ENCODE assay signal across 8 cellular contexts in the genomic region with DNA sequence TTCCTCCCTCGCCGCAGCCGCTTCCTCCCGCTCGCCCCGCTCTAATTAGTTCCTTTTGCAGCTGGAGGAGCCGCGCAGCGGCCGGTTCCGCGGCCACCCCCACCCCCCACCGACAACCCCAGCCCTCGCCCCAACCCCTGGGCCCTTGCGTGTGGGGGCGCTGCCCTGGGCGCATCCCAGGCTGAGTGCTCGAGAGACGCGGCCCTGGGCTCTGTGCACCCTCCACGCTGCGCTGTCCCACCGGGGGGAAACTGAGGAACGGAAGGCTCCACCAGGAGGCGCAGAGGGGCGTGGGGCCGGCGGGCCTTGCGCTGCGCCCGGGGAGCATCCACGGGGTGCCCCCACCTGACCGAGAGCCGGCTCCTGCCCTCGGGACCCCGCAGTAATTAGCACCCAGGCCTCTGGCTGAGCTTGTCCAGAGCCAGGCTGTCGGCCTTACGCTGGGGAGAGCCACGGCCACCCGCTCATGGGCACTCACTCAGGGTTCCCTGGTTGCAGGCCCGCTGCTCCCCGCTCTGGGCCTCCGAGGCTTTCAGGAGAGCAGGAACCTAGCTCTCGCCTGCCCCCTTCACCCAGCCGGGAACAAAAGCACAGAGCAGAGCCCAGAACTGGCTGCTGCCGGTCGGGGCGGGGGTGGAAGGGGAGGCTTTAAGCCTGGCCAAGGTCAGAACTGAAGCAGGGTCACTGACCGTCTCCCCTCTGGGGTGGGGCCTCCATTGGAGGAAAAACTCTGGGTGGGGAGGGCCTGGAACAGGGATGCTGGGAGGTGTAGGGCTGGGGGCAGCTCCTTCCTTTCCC. TPM values are rescaled to one million over a fixed set of nuclear protein-coding genes. Genes with fewer than 3 reads are reported as not detected.
DNase-seq lines count a peak whose midpoint lies in the region; ATAC-seq, FAIRE-seq and TF ChIP-seq lines count a peak whose summit lies in the region.

No MANE protein-coding gene starts in this region.

- 6% methylated on average over 22 of the region's 49 CpGs; no CpG with 5 or more reads in 1 of the 2 experiments for WGBS in IMR-90 (ENCODE audit: extremely low coverage in 2 of 2, insufficient read length in 1 of 2), 2 experiments
- 1 to 2% (median 2%) methylated on average over 41 to 49 of the region's 49 CpGs for WGBS in small intestine, 3 donors

- 0 out of 2 replicates have a peak overlapping the region, but pooled peaks have one; percentile 3 for H3K56ac ChIP-seq in IMR-90 (ENCODE audit: extremely low read depth, insufficient read depth, low read length)

- BruUV-seq in IMR-90 (replicated peaks; lab: Mats Ljungman, UMichigan), result no TSS peak

- no peak overlapping the region for H3K27ac Mint-ChIP-seq in CD4-positive, alpha-beta T cell

- peak overlapping the region; percentile 31 to 74; a peak in 2 of 4 replicates for H4K8ac ChIP-seq in IMR-90 (ENCODE audit: low read depth in 2 of 2, low read length in 2 of 2)

- TF ChIP-seq CTCF in CD4-positive, alpha-beta T cell (IDR thresholded peaks at IDR 0.05), result peak; percentile 36
- TF ChIP-seq CTCF in IMR-90 (conservative IDR thresholded peaks at IDR 0.05; ENCODE audit: low read depth, low read length), result peak; percentile 69
- TF ChIP-seq CTCF in WI38 (IDR thresholded peaks at IDR 0.05; ENCODE audit: low read depth, low read length), result peak; percentile 46; the same call in 1 of the 2 replicates
- TF ChIP-seq CTCF in coronary artery (IDR thresholded peaks at IDR 0.05), result peak; percentile 60
- peak; percentile 51 for TF ChIP-seq CTCF in kidney (IDR thresholded peaks at IDR 0.05; ENCODE audit: borderline replicate concordance, extremely low read depth, insufficient read depth)

- intact Hi-C loops in CD4-positive, alpha-beta T cell (cut with DNase I, micrococcal nuclease), result loop anchor here in 1 of 2 experiments (2.0 kb wide), 2 partner anchors 19 to 127 kb away; no protein-coding TSS in a partner anchor
- intact Hi-C loops in IMR-90 (cut with micrococcal nuclease) (loop anchor here (2.0 kb wide), 1 partner anchor 39 kb away; no protein-coding TSS in a partner anchor), kidney (cut with DNase I) (loop anchor here (5.0 kb wide), 1 partner anchor 36 kb away; no protein-coding TSS in a partner anchor)

- H3K23ac ChIP-seq in IMR-90 (ENCODE audit: low read depth, low read length), result peak overlapping the region; percentile 79

- H4K91ac ChIP-seq in IMR-90 (ENCODE audit: insufficient read depth, low read depth, low read length), result peak overlapping the region; percentile 70

- H3K4me1 ChIP-seq in IMR-90 (ENCODE audit: control insufficient read depth, insufficient read depth, low read length) (peaks cover 34% of the 10 kb centered on the region), kidney (ENCODE audit: control insufficient read depth in 1 of 2, insufficient read depth in 1 of 2, low read depth in 1 of 2, low read length in 2 of 2) (peaks cover 53 to 55% of the 10 kb centered on the region in 2 donors), small intestine (ENCODE audit: control insufficient read depth in 2 of 2, insufficient read depth in 1 of 2, low read depth in 1 of 2, low read length in 1 of 2) (no peaks in the 10 kb centered on the region)

- peak overlapping the region; percentile 67 for H3K4me3 Mint-ChIP-seq in CD4-positive, alpha-beta T cell

- H3K36me3 ChIP-seq in IMR-90 (ENCODE audit: control insufficient read depth, insufficient read depth, low read length), result peaks cover 9% of the 10 kb centered on the region
- H3K36me3 ChIP-seq in kidney (ENCODE audit: control insufficient read depth in 1 of 2, insufficient read depth in 2 of 2, low read length in 2 of 2), result peaks cover 0 to under 1% of the 10 kb centered on the region in 2 donors
- H3K36me3 ChIP-seq in small intestine (ENCODE audit: control insufficient read depth in 2 of 2, insufficient read depth in 2 of 2, low read length in 2 of 2), result no peaks in the 10 kb centered on the region

- peaks cover 76% of the 10 kb centered on the region for H4K20me1 ChIP-seq in IMR-90 (ENCODE audit: insufficient read depth, low read length)

- H2AK9ac ChIP-seq in IMR-90 (replicated peaks; ENCODE audit: low read depth, low read length, poor library complexity), result peak overlapping the region; percentile 60

- H2AFZ ChIP-seq in IMR-90 (replicated peaks; ENCODE audit: low read length, poor library complexity), result peak overlapping the region; percentile 85

- H4K5ac ChIP-seq in IMR-90 (ENCODE audit: low read depth, low read length), result peak overlapping the region; percentile 58; the same call in 1 of the 2 replicates

- peak overlapping the region; percentile 19; the same call in 1 of the 3 replicates for H2BK15ac ChIP-seq in IMR-90 (ENCODE audit: low read depth, low read length)

- peak overlapping the region; percentile 31 for H3K9ac ChIP-seq in IMR-90 (ENCODE audit: low read depth, low read length)
- H3K9ac ChIP-seq in kidney (ENCODE audit: low read length in 2 of 2), result peak overlapping the region; percentile 9 to 65

- H3K18ac ChIP-seq in IMR-90 (ENCODE audit: low read depth, low read length), result peak overlapping the region; percentile 31

- H3K4ac ChIP-seq in IMR-90 (ENCODE audit: low read depth, low read length), result peak overlapping the region; percentile 72

- peak overlapping the region; percentile 77 for H2AK5ac ChIP-seq in IMR-90 (ENCODE audit: low read depth, low read length)

- in situ Hi-C loops in IMR-90 (cut with MboI; ENCODE audit: low sequenced_read_pairs), result no loop called here

- peak; percentile 84 for ATAC-seq in CD4-positive, alpha-beta T cell (ENCODE audit: poor library complexity)
- ATAC-seq in IMR-90 (ENCODE audit: low read depth), result peak; percentile 73
- ATAC-seq in HG03039 (IDR thresholded peaks at IDR 0.05; ENCODE audit: unreplicated experiment), result no peak

- dilution Hi-C loops in IMR-90 (cut with HindIII; ENCODE audit: low sequenced_read_pairs, unreplicated experiment), result no loop called here

- no peaks in the 10 kb centered on the region for H3K9me3 ChIP-seq in CD4-positive, alpha-beta T cell (ENCODE audit: control insufficient read depth, low read length)
- H3K9me3 ChIP-seq in IMR-90 (ENCODE audit: control insufficient read depth, insufficient read depth, low read length), result no peaks in the 10 kb centered on the region
- no peaks in the 10 kb centered on the region for H3K9me3 ChIP-seq in kidney (ENCODE audit: control insufficient read depth in 1 of 2, low read length in 2 of 2)
- H3K9me3 ChIP-seq in small intestine (ENCODE audit: control insufficient read depth, low read depth), result no peaks in the 10 kb centered on the region

- FAIRE-seq in kidney (lab: Jason Lieb, UNC) (no peak), small intestine (lab: Jason Lieb, UNC) (no peak)

- H3K27ac ChIP-seq in CD4-positive, alpha-beta T cell (ENCODE audit: low read depth, low read length), result no peak overlapping the region
- H3K27ac ChIP-seq in IMR-90 (ENCODE audit: insufficient read depth, low read length) (peak overlapping the region; percentile 67), coronary artery (peak overlapping the region; percentile 73 to 90), kidney (ENCODE audit: low read depth in 2 of 2, low read length in 2 of 2) (peak overlapping the region; percentile 91 to 95), small intestine (ENCODE audit: low read depth in 1 of 2, low read length in 1 of 2) (peak overlapping the region; percentile 32 to 77)

- H2BK5ac ChIP-seq in IMR-90 (ENCODE audit: low read depth, low read length, poor library complexity, severe bottlenecking), result peak overlapping the region; percentile 65

- POLR2A ChIA-PET in CD4-positive, alpha-beta T cell (lab: Charles Lee), result interaction anchor here (0.7 to 2.2 kb wide), 7 partner anchors 13 to 74 kb away, joined by 3 to 9 read pairs (median 5); no protein-coding TSS in a partner anchor
- POLR2A ChIA-PET in IMR-90 (lab: Charles Lee; ENCODE audit: unreplicated experiment), result interaction anchor here (0.5 kb wide), 1 partner anchor 20 kb away, joined by 4 read pairs; no protein-coding TSS in a partner anchor

- peaks cover 25 to 89% of the 10 kb centered on the region in 2 experiments for H3K79me1 ChIP-seq in IMR-90 (ENCODE audit: low read depth in 1 of 2, low read length in 2 of 2)

- TF ChIP-seq POLR2A in IMR-90 (IDR thresholded peaks at IDR 0.05; ENCODE audit: low read depth, low read length), result no peak

- no peaks in the 10 kb centered on the region for H3K9me3 Mint-ChIP-seq in CD4-positive, alpha-beta T cell

- TF ChIP-seq RAD21 in IMR-90 (IDR thresholded peaks at IDR 0.05; ENCODE audit: low read length), result peak; percentile 71

- DNase-seq in CD4-positive, alpha-beta T cell, result peak; percentile 21 to 62 (median 50)
- peak; percentile 69 for DNase-seq in IMR-90
- DNase-seq in coronary artery (ENCODE audit: low spot score), result no peak
- DNase-seq in kidney, result peak; percentile 95
- DNase-seq in small intestine, result peak; percentile 59
- no peak for DNase-seq in NCI-H146 (lab: John Stamatoyannopoulos, UW)

- peaks cover 4% of the 10 kb centered on the region for H3K27me3 ChIP-seq in CD4-positive, alpha-beta T cell (ENCODE audit: control insufficient read depth, insufficient read depth, low read length)
- H3K27me3 ChIP-seq in IMR-90 (ENCODE audit: control insufficient read depth, insufficient read depth, low read length) (no peaks in the 10 kb centered on the region), small intestine (ENCODE audit: control insufficient read depth in 2 of 2, insufficient read depth in 2 of 2, low read length in 2 of 2) (no peaks in the 10 kb centered on the region)

- CTCF ChIA-PET in CD4-positive, alpha-beta T cell (lab: Charles Lee), result interaction anchor here (0.9 to 1.7 kb wide), 7 partner anchors 10 to 74 kb away, joined by 3 to 12 read pairs (median 5); a partner anchor contains a TSS
- CTCF ChIA-PET in IMR-90 (lab: Yijun Ruan, JAX), result interaction anchor here (0.6 to 2.3 kb wide), 4 partner anchors 18 to 74 kb away, joined by 3 to 11 read pairs (median 4); no protein-coding TSS in a partner anchor

- no peaks in the 10 kb centered on the region for H3K27me3 Mint-ChIP-seq in CD4-positive, alpha-beta T cell

- no peaks in the 10 kb centered on the region for H3K4me1 Mint-ChIP-seq in CD4-positive, alpha-beta T cell (ENCODE audit: low read depth)

- H3K4me2 ChIP-seq in IMR-90 (ENCODE audit: low read depth, low read length), result peak overlapping the region; percentile 77

- H3K36me3 Mint-ChIP-seq in CD4-positive, alpha-beta T cell (ENCODE audit: low read depth), result no peaks in the 10 kb centered on the region

- peak overlapping the region; percentile 45; the same call in 1 of the 2 replicates for H3K14ac ChIP-seq in IMR-90 (replicated peaks; ENCODE audit: low read depth, low read length)

- H3K9me1 ChIP-seq in IMR-90 (ENCODE audit: insufficient read depth, low read length), result peaks cover 16% of the 10 kb centered on the region

- peak overlapping the region; percentile 65 for H2BK20ac ChIP-seq in IMR-90 (ENCODE audit: low read depth, low read length)

- H2BK120ac ChIP-seq in IMR-90 (ENCODE audit: low read depth, low read length), result peak overlapping the region; percentile 85

- peak overlapping the region; percentile 5; the same call in 1 of the 2 replicates for H3K4me3 ChIP-seq in IMR-90 (ENCODE audit: insufficient read depth, low read depth, low read length)
- peak overlapping the region; percentile 35 for H3K4me3 ChIP-seq in WI38 (ENCODE audit: low read depth, low read length)
- H3K4me3 ChIP-seq in coronary artery, result peak overlapping the region; percentile 75
- peak overlapping the region in 1 of 2 donors; percentile 52 for H3K4me3 ChIP-seq in kidney (ENCODE audit: low read length in 2 of 2)
- H3K4me3 ChIP-seq in small intestine (ENCODE audit: low read depth in 1 of 2, low read length in 2 of 2), result peak overlapping the region; percentile 35 to 42

RNA-seq across cellular contexts. Expression of a gene that starts 12.1 kb away (rescaled TPM):
- total RNA-seq in CD4-positive, alpha-beta T cell, result not detected
- 0.36 and 0.56 TPM in 2 replicates for total RNA-seq in IMR-90 (2012; rRNA removed)
- 8.4 and 9.0 TPM in 2 replicates for polyA plus RNA-seq in IMR-90 (2012; rRNA removed)
- 6.1 and 12.6 TPM in 2 replicates for polyA plus RNA-seq in IMR-90 (2012; cell fraction: cytosol; rRNA removed)
- 15.5 and 36.4 TPM in 2 replicates for polyA plus RNA-seq in IMR-90 (2012; cell fraction: nucleus; rRNA removed; ENCODE audit: low replicate concordance)
- total RNA-seq in kidney, result 68.7 TPM
- polyA plus RNA-seq in kidney (ENCODE audit: insufficient read depth, low read depth, low replicate concordance), result 35.6 TPM
- polyA plus RNA-seq in small intestine, result 1 to 10 TPM in 2 of 3 donors, under 1 TPM in 1; 0.22 to 3.6 (median 1.1) TPM

RNA-seq across cellular contexts. Expression of a gene that starts 23.1 kb away (rescaled TPM):
- 10 to 100 TPM; 24.9 to 26.8 TPM for total RNA-seq in CD4-positive, alpha-beta T cell
- total RNA-seq in IMR-90 (2012; rRNA removed) (17.9 and 25.6 TPM in 2 replicates), kidney (29.4 TPM)
- polyA plus RNA-seq in IMR-90 (2012; rRNA removed) (48.4 and 69.5 TPM in 2 replicates), kidney (ENCODE audit: insufficient read depth, low read depth, low replicate concordance) (61.1 TPM), small intestine (10 to 100 TPM; 63.0 to 98.4 (median 76.0) TPM)
- polyA plus RNA-seq in IMR-90 (2012; cell fraction: cytosol; rRNA removed), result 84.0 and 105 TPM in 2 replicates
- polyA plus RNA-seq in IMR-90 (2012; cell fraction: nucleus; rRNA removed; ENCODE audit: low replicate concordance), result 70.0 and 101 TPM in 2 replicates

RNA-seq across cellular contexts. Expression of a gene that starts 43.7 kb away (rescaled TPM):
- total RNA-seq in CD4-positive, alpha-beta T cell, result under 1 TPM; 0.70 to 0.77 TPM
- total RNA-seq in IMR-90 (2012; rRNA removed) (9.3 and 10.3 TPM in 2 replicates), kidney (82.7 TPM)
- polyA plus RNA-seq in IMR-90 (2012; rRNA removed) (83.8 and 87.2 TPM in 2 replicates), kidney (ENCODE audit: insufficient read depth, low read depth, low replicate concordance) (75.7 TPM), small intestine (10 to 100 TPM in 1 of 3 donors, under 1 TPM in 2; 0.45 to 11.4 (median 0.81) TPM)
- polyA plus RNA-seq in IMR-90 (2012; cell fraction: cytosol; rRNA removed), result 83.6 and 183 TPM in 2 replicates
- polyA plus RNA-seq in IMR-90 (2012; cell fraction: nucleus; rRNA removed; ENCODE audit: low replicate concordance), result 42.8 and 134 TPM in 2 replicates

RNA-seq across cellular contexts. Expression of a gene that starts 55.2 kb away (rescaled TPM):
- total RNA-seq in CD4-positive, alpha-beta T cell, result 10 to 100 TPM in 1 of 2 experiments, 1 to 10 TPM in 1; 8.6 to 10.8 TPM
- total RNA-seq in IMR-90 (2012; rRNA removed) (7.3 and 7.8 TPM in 2 replicates), kidney (11.9 TPM)
- polyA plus RNA-seq in IMR-90 (2012; rRNA removed) (5.6 and 7.0 TPM in 2 replicates), kidney (ENCODE audit: insufficient read depth, low read depth, low replicate concordance) (3.2 TPM), small intestine (10 to 100 TPM in 1 of 3 donors, 1 to 10 TPM in 2; 4.2 to 14.7 (median 5.4) TPM)
- 3.0 and 5.3 TPM in 2 replicates for polyA plus RNA-seq in IMR-90 (2012; cell fraction: cytosol; rRNA removed)
- 6.5 and 10.4 TPM in 2 replicates for polyA plus RNA-seq in IMR-90 (2012; cell fraction: nucleus; rRNA removed; ENCODE audit: low replicate concordance)

Comparison
In these comparisons a context has a peak if more than half of its experiments do, and no peak if none do; other contexts are left out.
1. DNase-seq: peak in CD4-positive, alpha-beta T cell (10 of 10), IMR-90 (single experiment), kidney (single experiment) and small intestine (single experiment); none in coronary artery (single experiment) and NCI-H146 (single experiment).
2. RNA of a gene that starts 12.1 kb away (total RNA-seq): 68.7 TPM in kidney (single experiment); 0.36 to 0.56 TPM in IMR-90 and not detected in CD4-positive, alpha-beta T cell; every median in the first group is over 10 times any median in the second.
3. Peak in every context shown above with its lines, with median percentiles within 50 percentile points of each other: CTCF ChIP-seq.